1 cellular context compared by ENCODE assay signal in genomic region chr13:41019578-41020347, GRCh38.
TF ChIP-seq lines count a peak whose summit lies in the region.

No MANE protein-coding gene starts in this region.

TF ChIP-seq in GM23338, 12 proteins besides CTCF, POLR2A, EP300 and RAD21 (continued from another document):
- TF ChIP-seq, protein P1, sequence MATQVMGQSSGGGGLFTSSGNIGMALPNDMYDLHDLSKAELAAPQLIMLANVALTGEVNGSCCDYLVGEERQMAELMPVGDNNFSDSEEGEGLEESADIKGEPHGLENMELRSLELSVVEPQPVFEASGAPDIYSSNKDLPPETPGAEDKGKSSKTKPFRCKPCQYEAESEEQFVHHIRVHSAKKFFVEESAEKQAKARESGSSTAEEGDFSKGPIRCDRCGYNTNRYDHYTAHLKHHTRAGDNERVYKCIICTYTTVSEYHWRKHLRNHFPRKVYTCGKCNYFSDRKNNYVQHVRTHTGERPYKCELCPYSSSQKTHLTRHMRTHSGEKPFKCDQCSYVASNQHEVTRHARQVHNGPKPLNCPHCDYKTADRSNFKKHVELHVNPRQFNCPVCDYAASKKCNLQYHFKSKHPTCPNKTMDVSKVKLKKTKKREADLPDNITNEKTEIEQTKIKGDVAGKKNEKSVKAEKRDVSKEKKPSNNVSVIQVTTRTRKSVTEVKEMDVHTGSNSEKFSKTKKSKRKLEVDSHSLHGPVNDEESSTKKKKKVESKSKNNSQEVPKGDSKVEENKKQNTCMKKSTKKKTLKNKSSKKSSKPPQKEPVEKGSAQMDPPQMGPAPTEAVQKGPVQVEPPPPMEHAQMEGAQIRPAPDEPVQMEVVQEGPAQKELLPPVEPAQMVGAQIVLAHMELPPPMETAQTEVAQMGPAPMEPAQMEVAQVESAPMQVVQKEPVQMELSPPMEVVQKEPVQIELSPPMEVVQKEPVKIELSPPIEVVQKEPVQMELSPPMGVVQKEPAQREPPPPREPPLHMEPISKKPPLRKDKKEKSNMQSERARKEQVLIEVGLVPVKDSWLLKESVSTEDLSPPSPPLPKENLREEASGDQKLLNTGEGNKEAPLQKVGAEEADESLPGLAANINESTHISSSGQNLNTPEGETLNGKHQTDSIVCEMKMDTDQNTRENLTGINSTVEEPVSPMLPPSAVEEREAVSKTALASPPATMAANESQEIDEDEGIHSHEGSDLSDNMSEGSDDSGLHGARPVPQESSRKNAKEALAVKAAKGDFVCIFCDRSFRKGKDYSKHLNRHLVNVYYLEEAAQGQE (IDR thresholded peaks at IDR 0.05; ENCODE audit: unreplicated experiment), result no peak
- no peak for TF ChIP-seq POLR2AphosphoS5 (IDR thresholded peaks at IDR 0.05; ENCODE audit: low read depth)
- TF ChIP-seq, protein P2, sequence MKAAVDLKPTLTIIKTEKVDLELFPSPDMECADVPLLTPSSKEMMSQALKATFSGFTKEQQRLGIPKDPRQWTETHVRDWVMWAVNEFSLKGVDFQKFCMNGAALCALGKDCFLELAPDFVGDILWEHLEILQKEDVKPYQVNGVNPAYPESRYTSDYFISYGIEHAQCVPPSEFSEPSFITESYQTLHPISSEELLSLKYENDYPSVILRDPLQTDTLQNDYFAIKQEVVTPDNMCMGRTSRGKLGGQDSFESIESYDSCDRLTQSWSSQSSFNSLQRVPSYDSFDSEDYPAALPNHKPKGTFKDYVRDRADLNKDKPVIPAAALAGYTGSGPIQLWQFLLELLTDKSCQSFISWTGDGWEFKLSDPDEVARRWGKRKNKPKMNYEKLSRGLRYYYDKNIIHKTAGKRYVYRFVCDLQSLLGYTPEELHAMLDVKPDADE (IDR thresholded peaks at IDR 0.05), result no peak
- no peak for TF ChIP-seq ZNF114 (CRISPR knock-in tag; IDR thresholded peaks at IDR 0.05)
- no peak for TF ChIP-seq CREB1 (CRISPR knock-in tag; IDR thresholded peaks at IDR 0.05; ENCODE audit: low read depth)
- TF ChIP-seq EZH2 (IDR thresholded peaks at IDR 0.05; ENCODE audit: low read depth, unreplicated experiment), result no peak
- no peak for TF ChIP-seq ZNF462 (CRISPR knock-in tag; IDR thresholded peaks at IDR 0.05)
- no peak for TF ChIP-seq EZH2phosphoT487 (IDR thresholded peaks at IDR 0.05; ENCODE audit: unreplicated experiment)
- no peak for TF ChIP-seq ZNF331 (CRISPR knock-in tag; IDR thresholded peaks at IDR 0.05; ENCODE audit: low read depth)
- TF ChIP-seq STAT1 (IDR thresholded peaks at IDR 0.05; ENCODE audit: unreplicated experiment), result no peak
TF ChIP-seq in GM23338: peak in this region for 0.
